3 cellular contexts compared by ENCODE assay signal in the genomic region with DNA sequence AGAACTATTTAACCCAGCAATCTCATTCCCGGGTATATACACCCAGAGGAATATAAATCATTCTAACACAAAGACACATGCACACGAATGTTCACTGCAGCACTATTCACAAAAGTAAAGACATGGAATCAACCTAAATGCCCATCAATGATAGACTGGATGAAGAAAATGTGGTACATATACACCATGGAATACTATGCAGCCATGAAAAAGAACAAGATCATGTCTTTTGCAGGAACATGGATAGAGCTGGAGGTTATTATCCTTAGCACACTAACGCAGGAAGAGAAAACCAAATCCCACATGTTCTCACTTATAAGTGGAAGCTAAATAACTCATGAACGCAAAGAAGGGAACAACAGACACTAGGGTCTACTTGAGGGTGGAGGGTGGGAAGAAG. TPM values are rescaled to one million over a fixed set of nuclear protein-coding genes. Genes with fewer than 3 reads are reported as not detected.
"Had no signal": no experiment of that assay in that cellular context is flagged by ENCODE, and none has a peak within 500 bp of the region (broad histone marks: within the 10 kb centered on the region; RNA-seq: fewer than 3 reads in every experiment).

No MANE protein-coding gene starts in this region.

RNA-seq across cellular contexts. Expression of a gene that starts 39.0 kb away (rescaled TPM):
- total RNA-seq: naive thymus-derived CD8-positive, alpha-beta T cell had no signal
- polyA plus RNA-seq: immature natural killer cell; naive thymus-derived CD4-positive, alpha-beta T cell; naive thymus-derived CD8-positive, alpha-beta T cell had no signal
